Comparison of ENCODE assay signal across 6 cellular contexts in genomic region chr1:26372611-26373010, GRCh38. TPM values are rescaled to one million over a fixed set of nuclear protein-coding genes. Genes with fewer than 3 reads are reported as not detected.
"Had no signal": no experiment of that assay in that cellular context is flagged by ENCODE, and none has a peak within 500 bp of the region (broad histone marks: within the 10 kb centered on the region; RNA-seq: fewer than 3 reads in every experiment).

ZNF683 (minus strand) TSS chr1:26372750; CDS start chr1:26368571, 4,179 bp downstream.

RNA-seq across cellular contexts. Expression of gene ZNF683, which starts in this region (rescaled TPM):
- total RNA-seq: cardiac muscle cell, left colon, subcutaneous adipose tissue, tibial nerve, uterus had no signal
- polyA plus RNA-seq: cardiac muscle cell, SK-N-SH had no signal
